ENCODE assay signal across 13 cellular contexts in genomic region chr14:73943083-73943482, GRCh38. TPM values are rescaled to one million over a fixed set of nuclear protein-coding genes. Genes with fewer than 3 reads are reported as not detected.
DNase-seq lines count a peak whose midpoint lies in the region; ATAC-seq, FAIRE-seq and TF ChIP-seq lines count a peak whose summit lies in the region.
"Had no signal": no experiment of that assay in that cellular context is flagged by ENCODE, and none has a peak within 500 bp of the region (broad histone marks: within the 10 kb centered on the region; RNA-seq: fewer than 3 reads in every experiment).

No MANE protein-coding gene starts in this region.

- intact Hi-C loops in K562 (cut with micrococcal nuclease) (loop anchor here (10.0 kb wide), 1 partner anchor 108 kb away; no protein-coding TSS in a partner anchor), lower lobe of right lung (cut with DNase I) (no loop called here)

- H3K4me3 ChIP-seq in K562 (no peak overlapping the region), lower lobe of right lung (no peak overlapping the region)
- H3K4me3 ChIP-seq: suprapubic skin had no signal

- H3K4me1 Mint-ChIP-seq in stimulated activated memory B cell treated with anti-CD40 and anti-IgM and Interleukin-4, amounts not matched to agents 10 μg/mL and 1 μg/mL and 100 μg/mL, for 72 hours: peaks cover 5% of the 10 kb centered on the region

- no peak overlapping the region for H3K9ac ChIP-seq in K562 (ENCODE audit: insufficient read depth in 1 of 2, low read depth in 2 of 2, low read length in 2 of 2)
- H3K9ac ChIP-seq: parathyroid adenoma had no signal

- CTCF ChIA-PET in K562 (lab: Yijun Ruan, JAX; ENCODE audit: low intra/inter-chr PET ratio): no interaction called here

- POLR2A ChIA-PET in K562 (lab: Yijun Ruan, JAX): interaction anchor here (0.7 to 1.1 kb wide), 2 partner anchors 90 to 930 kb away, joined by 3 read pairs; no protein-coding TSS in a partner anchor

- H3K27ac Mint-ChIP-seq in stimulated activated memory B cell treated with anti-CD40 and anti-IgM and Interleukin-4, amounts not matched to agents 10 μg/mL and 1 μg/mL and 100 μg/mL, for 72 hours: no peak overlapping the region

- no peak for FAIRE-seq in K562 (lab: Jason Lieb, UNC)

- DNase-seq in AG20443 (ENCODE audit: low spot score) (peak; percentile 85), HuH-7 (ENCODE audit: low spot score) (peak; percentile 55), K562 (ENCODE audit: extremely low read depth in 1 of 4, low spot score in 3 of 4) (no peak), lower lobe of right lung (no peak), OCI-M2 (lab: John Stamatoyannopoulos, UW; ENCODE audit: unreplicated experiment) (no peak)
- no peak for DNase-seq in activated CD4-positive, alpha-beta T cell treated with anti-CD3 and anti-CD28 coated beads, Interleukin-2, amount 50 U/mL, for 1 hour
- DNase-seq: activated CD8-positive, alpha-beta memory T cell treated with anti-CD3 and anti-CD28 coated beads for 24 hours; effector memory CD8-positive, alpha-beta T cell; NCI-H524 had no signal

- H3K9me3 Mint-ChIP-seq in stimulated activated memory B cell treated with anti-CD40 and anti-IgM and Interleukin-4, amounts not matched to agents 10 μg/mL and 1 μg/mL and 100 μg/mL, for 72 hours: no peaks in the 10 kb centered on the region
- H3K9me3 Mint-ChIP-seq: effector memory CD8-positive, alpha-beta T cell had no signal

- no peaks in the 10 kb centered on the region for H3K79me2 ChIP-seq in K562 (ENCODE audit: control insufficient read depth, insufficient read depth, low read length)
- H3K79me2 ChIP-seq: parathyroid adenoma had no signal

- H3K4me1 ChIP-seq in K562 (replicated peaks in 1 of 2; ENCODE audit: control insufficient read depth in 2 of 2, insufficient read depth in 2 of 2, low read length in 2 of 2): peaks cover 0 to 10% of the 10 kb centered on the region in 2 experiments; a peak in 3 of 5 replicates
- H3K4me1 ChIP-seq in lower lobe of right lung: peaks cover 22% of the 10 kb centered on the region
- H3K4me1 ChIP-seq: parathyroid adenoma, suprapubic skin had no signal

- H3K4me2 ChIP-seq in K562 (ENCODE audit: insufficient read depth, low read length): no peak overlapping the region

- no TSS peak for BruUV-seq in K562 (replicated peaks; lab: Mats Ljungman, UMichigan)

- no peak for TF ChIP-seq POLR2A in K562 (conservative IDR thresholded peaks at IDR 0.05)

- TF ChIP-seq RAD21 in K562 (CRISPR knock-in tag; conservative IDR thresholded peaks at IDR 0.05 in 1 of 2, IDR thresholded peaks at IDR 0.05 in 1 of 2): no peak

- H3K9me3 ChIP-seq in K562 (replicated peaks; ENCODE audit: control insufficient read depth, insufficient read depth, low read depth, low read length) (no peaks in the 10 kb centered on the region), lower lobe of right lung (no peaks in the 10 kb centered on the region)
- H3K9me3 ChIP-seq: suprapubic skin had no signal

- TF ChIP-seq EP300 in K562 (IDR thresholded peaks at IDR 0.05; ENCODE audit: low read length): no peak

- H3K36me3 Mint-ChIP-seq in stimulated activated memory B cell treated with anti-CD40 and anti-IgM and Interleukin-4, amounts not matched to agents 10 μg/mL and 1 μg/mL and 100 μg/mL, for 72 hours: peaks cover 24% of the 10 kb centered on the region

- no peaks in the 10 kb centered on the region for H3K27me3 ChIP-seq in K562 (ENCODE audit: control insufficient read depth in 2 of 2, insufficient read depth in 2 of 2, low read length in 2 of 2)
- no peaks in the 10 kb centered on the region for H3K27me3 ChIP-seq in lower lobe of right lung (ENCODE audit: low read depth)
- H3K27me3 ChIP-seq: suprapubic skin had no signal

- H4K20me1 ChIP-seq in K562 (replicated peaks; ENCODE audit: control insufficient read depth, insufficient read depth, low read length): no peaks in the 10 kb centered on the region

- no peaks in the 10 kb centered on the region for H3K9me1 ChIP-seq in K562 (ENCODE audit: control insufficient read depth, insufficient read depth, low read length)

- in situ Hi-C loops in K562 (cut with MboI): no loop called here

- no peaks in the 10 kb centered on the region for H3K27me3 Mint-ChIP-seq in stimulated activated memory B cell treated with anti-CD40 and anti-IgM and Interleukin-4, amounts not matched to agents 10 μg/mL and 1 μg/mL and 100 μg/mL, for 72 hours
- H3K27me3 Mint-ChIP-seq: effector memory CD8-positive, alpha-beta T cell had no signal

- no peaks in the 10 kb centered on the region for H3K36me3 ChIP-seq in K562 (ENCODE audit: control insufficient read depth, insufficient read depth, low read length)
- peaks cover 43% of the 10 kb centered on the region for H3K36me3 ChIP-seq in lower lobe of right lung

- H3K4me3 Mint-ChIP-seq in stimulated activated memory B cell treated with anti-CD40 and anti-IgM and Interleukin-4, amounts not matched to agents 10 μg/mL and 1 μg/mL and 100 μg/mL, for 72 hours: no peak overlapping the region
- H3K4me3 Mint-ChIP-seq: effector memory CD8-positive, alpha-beta T cell had no signal

- no peak for ATAC-seq in K562
- peak; percentile 60 to 69 for ATAC-seq in lower lobe of right lung
- ATAC-seq in stimulated activated memory B cell treated with anti-CD40 and anti-IgM and Interleukin-4, amounts not matched to agents 10 μg/mL and 1 μg/mL and 100 μg/mL, for 72 hours: no peak
- no peak for ATAC-seq in HG02588 (IDR thresholded peaks at IDR 0.05; ENCODE audit: unreplicated experiment)
- ATAC-seq: effector memory CD8-positive, alpha-beta T cell had no signal

- WGBS in K562 (ENCODE audit: insufficient coverage, low coverage, missing lambda C conversion rate): 28% methylated on average over 3 of the region's 4 CpGs

- TF ChIP-seq CTCF in K562 (IDR thresholded peaks at IDR 0.05 in 2 of 3, conservative IDR thresholded peaks at IDR 0.05 in 1 of 3; ENCODE audit: insufficient read depth in 2 of 3, low read depth in 1 of 3, low read length in 3 of 3) (no peak), lower lobe of right lung (IDR thresholded peaks at IDR 0.05) (no peak)

- H3K27ac ChIP-seq in K562 (ENCODE audit: extremely low read depth, low read depth, low read length): no peak overlapping the region
- H3K27ac ChIP-seq in lower lobe of right lung: no peak overlapping the region
- H3K27ac ChIP-seq: parathyroid adenoma, suprapubic skin had no signal

- no peak overlapping the region for H2AFZ ChIP-seq in K562 (ENCODE audit: low read depth, low read length)
- H2AFZ ChIP-seq: parathyroid adenoma had no signal

RNA-seq across cellular contexts. Expression of gene FAM161B, which starts 6.8 kb away (rescaled TPM):
- 1.5 and 1.6 TPM in 2 replicates for total RNA-seq in K562 (2011; cell fraction: chromatin; rRNA removed; ENCODE audit: low replicate concordance)
- total RNA-seq in K562 (2011; cell fraction: nucleolus; rRNA removed): 0.79 and 1.0 TPM in 2 replicates
- 0.95 and 1.7 TPM in 2 replicates for total RNA-seq in K562 (2011; cell fraction: nucleoplasm; rRNA removed)
- total RNA-seq in K562 (2014; rRNA removed) (0.86 and 1.2 TPM in 2 replicates), K562 (2014; rRNA removed; fragmentation: Illumina TruSeq; extraction: Trizol) (0.84 and 0.93 TPM in 2 replicates), K562 (2015; rRNA removed; fragmentation: Illumina TruSeq; extraction: Trizol) (1.3 and 1.4 TPM in 2 replicates), K562 (2021) (0.75 and 0.83 TPM in 2 replicates), lower lobe of right lung (4.7 TPM)
- polyA plus RNA-seq in K562 (2011; rRNA removed) (0.77 and 0.89 TPM in 2 replicates), K562 (2014; fragmentation: Illumina TruSeq; extraction: Trizol) (1.1 and 1.2 TPM in 2 replicates), K562 (2014; fragmentation: Nextera tagmentation; extraction: Ambion mirVana) (under 1 TPM; 0.15 to 0.24 TPM), K562 (2014; rRNA removed) (0.80 and 0.93 TPM in 2 replicates)
- polyA plus RNA-seq in K562 (2011; cell fraction: cytosol; rRNA removed): 0.46 and 0.69 TPM in 2 replicates
- polyA plus RNA-seq in K562 (2011; cell fraction: nucleus; rRNA removed): 0.45 and 0.55 TPM in 2 replicates
- 0.94 and 1.5 TPM in 2 replicates for polyA plus RNA-seq in K562 (2012)
- 0.70 and 0.90 TPM in 2 replicates for polyA minus RNA-seq in K562 (2011; rRNA and poly(A)+ RNA removed)
- 0.55 and 0.67 TPM in 2 replicates for polyA minus RNA-seq in K562 (2011; cell fraction: cytosol; rRNA and poly(A)+ RNA removed)
- 0.54 and 0.78 TPM in 2 replicates for polyA minus RNA-seq in K562 (2011; cell fraction: nucleus; rRNA and poly(A)+ RNA removed)

RNA-seq across cellular contexts. Expression of gene COQ6, which starts 7.0 kb away (rescaled TPM):
- 54.1 and 76.0 TPM in 2 replicates for total RNA-seq in K562 (2011; cell fraction: chromatin; rRNA removed; ENCODE audit: low replicate concordance)
- 47.1 and 51.7 TPM in 2 replicates for total RNA-seq in K562 (2011; cell fraction: nucleolus; rRNA removed)
- 54.3 and 60.0 TPM in 2 replicates for total RNA-seq in K562 (2011; cell fraction: nucleoplasm; rRNA removed)
- total RNA-seq in K562 (2014; rRNA removed) (11.2 and 12.2 TPM in 2 replicates), K562 (2014; rRNA removed; fragmentation: Illumina TruSeq; extraction: Trizol) (11.3 and 11.6 TPM in 2 replicates), K562 (2015; rRNA removed; fragmentation: Illumina TruSeq; extraction: Trizol) (9.8 and 10.2 TPM in 2 replicates), K562 (2021) (11.7 and 12.9 TPM in 2 replicates), lower lobe of right lung (17.0 TPM)
- polyA plus RNA-seq in K562 (2011; rRNA removed) (29.0 and 29.1 TPM in 2 replicates), K562 (2014; fragmentation: Illumina TruSeq; extraction: Trizol) (11.8 and 12.9 TPM in 2 replicates), K562 (2014; fragmentation: Nextera tagmentation; extraction: Ambion mirVana) (1 to 10 TPM; 4.3 to 7.0 TPM), K562 (2014; rRNA removed) (13.8 and 18.3 TPM in 2 replicates)
- polyA plus RNA-seq in K562 (2011; cell fraction: cytosol; rRNA removed): 20.3 and 26.3 TPM in 2 replicates
- polyA plus RNA-seq in K562 (2011; cell fraction: nucleus; rRNA removed): 74.3 and 78.9 TPM in 2 replicates
- 9.9 and 14.4 TPM in 2 replicates for polyA plus RNA-seq in K562 (2012)
- polyA minus RNA-seq in K562 (2011; rRNA and poly(A)+ RNA removed): 18.0 and 19.3 TPM in 2 replicates
- polyA minus RNA-seq in K562 (2011; cell fraction: cytosol; rRNA and poly(A)+ RNA removed): 5.4 and 8.4 TPM in 2 replicates
- polyA minus RNA-seq in K562 (2011; cell fraction: nucleus; rRNA and poly(A)+ RNA removed): 19.1 and 30.2 TPM in 2 replicates

RNA-seq across cellular contexts. Expression of gene ZNF410, which starts 56.4 kb away (rescaled TPM):
- total RNA-seq in K562 (2011; cell fraction: chromatin; rRNA removed; ENCODE audit: low replicate concordance): 82.2 and 124 TPM in 2 replicates
- 42.0 and 47.6 TPM in 2 replicates for total RNA-seq in K562 (2011; cell fraction: nucleolus; rRNA removed)
- total RNA-seq in K562 (2011; cell fraction: nucleoplasm; rRNA removed): 76.8 and 107 TPM in 2 replicates
- total RNA-seq in K562 (2014; rRNA removed) (25.9 and 26.2 TPM in 2 replicates), K562 (2014; rRNA removed; fragmentation: Illumina TruSeq; extraction: Trizol) (42.0 and 46.1 TPM in 2 replicates), K562 (2015; rRNA removed; fragmentation: Illumina TruSeq; extraction: Trizol) (35.9 and 38.7 TPM in 2 replicates), K562 (2021) (28.2 and 30.0 TPM in 2 replicates), lower lobe of right lung (41.5 TPM)
- polyA plus RNA-seq in K562 (2011; rRNA removed) (30.1 and 44.4 TPM in 2 replicates), K562 (2014; fragmentation: Illumina TruSeq; extraction: Trizol) (35.3 and 36.9 TPM in 2 replicates), K562 (2014; fragmentation: Nextera tagmentation; extraction: Ambion mirVana) (10 to 100 TPM; 48.6 to 64.8 TPM), K562 (2014; rRNA removed) (20.5 and 29.1 TPM in 2 replicates)
- polyA plus RNA-seq in K562 (2011; cell fraction: cytosol; rRNA removed): 13.9 and 19.9 TPM in 2 replicates
- polyA plus RNA-seq in K562 (2011; cell fraction: nucleus; rRNA removed): 39.9 and 40.8 TPM in 2 replicates
- 23.1 and 27.2 TPM in 2 replicates for polyA plus RNA-seq in K562 (2012)
- polyA minus RNA-seq in K562 (2011; rRNA and poly(A)+ RNA removed): 54.5 and 55.0 TPM in 2 replicates
- polyA minus RNA-seq in K562 (2011; cell fraction: cytosol; rRNA and poly(A)+ RNA removed): 14.1 and 20.9 TPM in 2 replicates
- polyA minus RNA-seq in K562 (2011; cell fraction: nucleus; rRNA and poly(A)+ RNA removed): 26.0 and 43.7 TPM in 2 replicates

Comparison
In these comparisons a context has a peak if more than half of its experiments do, and no peak if none do; other contexts are left out.
1. DNase-seq: peak in AG20443 (single experiment) and HuH-7 (single experiment); none in K562 (0 of 4), lower lobe of right lung (single experiment), activated CD4-positive, alpha-beta T cell treated with anti-CD3 and anti-CD28 coated beads, Interleukin-2, amount 50 U/mL, for 1 hour (single experiment) and OCI-M2 (single experiment).
2. ATAC-seq: peak in lower lobe of right lung (2 of 2); none in K562 (single experiment), stimulated activated memory B cell treated with anti-CD40 and anti-IgM and Interleukin-4, amounts not matched to agents 10 μg/mL and 1 μg/mL and 100 μg/mL, for 72 hours (single experiment) and HG02588 (single experiment).